Comparison of ENCODE assay signal across 16 cellular contexts in genomic region chr10:65952086-65952485, GRCh38.
A peak's percentile ranks its signal among the peaks of the same experiment; 100 is the strongest.
DNase-seq lines count a peak whose midpoint lies in the region; ATAC-seq and TF ChIP-seq lines count a peak whose summit lies in the region.
"Had no signal": no experiment of that assay in that cellular context is flagged by ENCODE, and none has a peak within 500 bp of the region (broad histone marks: within the 10 kb centered on the region; RNA-seq: fewer than 3 reads in every experiment).

No MANE protein-coding gene starts in this region.

- H3K27ac ChIP-seq in Karpas-422 (ENCODE audit: low read length): peak overlapping the region; percentile 24; the same call in 1 of the 2 replicates
- H3K27ac ChIP-seq: 22Rv1 had no signal

- no peaks in the 10 kb centered on the region for H3K79me2 ChIP-seq in Karpas-422 (ENCODE audit: low read length)

- no peaks in the 10 kb centered on the region for H3K27me3 ChIP-seq in Karpas-422 (ENCODE audit: low read length)
- H3K27me3 ChIP-seq: BLaER1 treated with 17β-estradiol and CSF1 and Interleukin-3, amounts not matched to agents 10 nM and 100 nM had no signal

- H3K36me3 ChIP-seq in Karpas-422 (ENCODE audit: insufficient read depth, low read length): no peaks in the 10 kb centered on the region
- H3K36me3 ChIP-seq: BLaER1 treated with 17β-estradiol and CSF1 and Interleukin-3, amounts not matched to agents 10 nM and 100 nM had no signal

- peaks cover 21% of the 10 kb centered on the region for H3K9me3 Mint-ChIP-seq in chondrocyte (ENCODE audit: low read depth)

- ATAC-seq in HG03045 (IDR thresholded peaks at IDR 0.05; ENCODE audit: unreplicated experiment): no peak

- peaks cover 3% of the 10 kb centered on the region for H3K27me3 Mint-ChIP-seq in chondrocyte (ENCODE audit: low read depth)
- H3K27me3 Mint-ChIP-seq: CD4-positive, alpha-beta T cell had no signal

- no peaks in the 10 kb centered on the region for H4K20me1 ChIP-seq in Karpas-422 (ENCODE audit: insufficient read depth, low read depth, low read length)
- H4K20me1 ChIP-seq: BLaER1 treated with 17β-estradiol and CSF1 and Interleukin-3, amounts not matched to agents 10 nM and 100 nM had no signal

- no peak overlapping the region for H3K4me3 Mint-ChIP-seq in chondrocyte (ENCODE audit: unreplicated experiment)
- H3K4me3 Mint-ChIP-seq: CD4-positive, alpha-beta T cell had no signal

- H3K4me2 ChIP-seq in Karpas-422 (ENCODE audit: low read depth, low read length, poor library complexity, severe bottlenecking): no peak overlapping the region

- H3K9ac ChIP-seq in Karpas-422 (ENCODE audit: low read length): no peak overlapping the region
- H3K9ac ChIP-seq: BLaER1 treated with 17β-estradiol and CSF1 and Interleukin-3, amounts not matched to agents 10 nM and 100 nM had no signal

- no peaks in the 10 kb centered on the region for H3K36me3 Mint-ChIP-seq in chondrocyte (ENCODE audit: low read depth)

- peaks cover under 1% of the 10 kb centered on the region for H3K4me1 Mint-ChIP-seq in chondrocyte (ENCODE audit: low read depth)

- no peaks in the 10 kb centered on the region for H3K9me2 ChIP-seq in Karpas-422 (replicated peaks; ENCODE audit: insufficient read depth, low read length)

- peaks cover 34% of the 10 kb centered on the region for H3K4me1 ChIP-seq in Karpas-422 (ENCODE audit: low read length)

- DNase-seq in DMS53 (lab: John Stamatoyannopoulos, UW) (peak; percentile 5), DMS53 treated with DMSO at 0.1 percent for 48 hours (lab: John Stamatoyannopoulos, UW; ENCODE audit: unreplicated experiment) (no peak), Karpas-422 (peak; percentile 81), OCI-M1 (lab: John Stamatoyannopoulos, UW) (peak; percentile 31), chondrocyte (ENCODE audit: low spot score) (no peak), HK-2 (ENCODE audit: unreplicated experiment) (no peak), NCI-H748 treated with DMSO at 0.1 percent for 48 hours (lab: John Stamatoyannopoulos, UW) (no peak)
- DNase-seq: AML-193; Calu3; CD4-positive, alpha-beta T cell; DMS 273 treated with DMSO at 0.1 percent for 48 hours; DMS79 treated with DMSO at 0.1 percent for 48 hours; GDM1 had no signal

- H3K9me3 ChIP-seq in Karpas-422 (ENCODE audit: low read length): no peaks in the 10 kb centered on the region

- TF ChIP-seq CTCF in chondrocyte (IDR thresholded peaks at IDR 0.05): peak; percentile 31

- peak overlapping the region; percentile 56; the same call in 1 of the 2 replicates for H2AFZ ChIP-seq in Karpas-422 (ENCODE audit: low read length)

- H3K4me3 ChIP-seq in Karpas-422 (ENCODE audit: low read length): no peak overlapping the region
- H3K4me3 ChIP-seq: BLaER1 treated with 17β-estradiol and CSF1 and Interleukin-3, amounts not matched to agents 10 nM and 100 nM had no signal

- H3K27ac Mint-ChIP-seq in chondrocyte (ENCODE audit: unreplicated experiment): no peak overlapping the region
- H3K27ac Mint-ChIP-seq: CD4-positive, alpha-beta T cell had no signal

Comparison
In these comparisons a context has a peak if more than half of its experiments do, and no peak if none do; other contexts are left out.
1. DNase-seq: peak in DMS53 (single experiment), Karpas-422 (single experiment) and OCI-M1 (single experiment); none in DMS53 treated with DMSO at 0.1 percent for 48 hours (single experiment), chondrocyte (single experiment), HK-2 (single experiment) and NCI-H748 treated with DMSO at 0.1 percent for 48 hours (single experiment).